Comparison of ENCODE assay signal across 1 cellular context in the genomic region with DNA sequence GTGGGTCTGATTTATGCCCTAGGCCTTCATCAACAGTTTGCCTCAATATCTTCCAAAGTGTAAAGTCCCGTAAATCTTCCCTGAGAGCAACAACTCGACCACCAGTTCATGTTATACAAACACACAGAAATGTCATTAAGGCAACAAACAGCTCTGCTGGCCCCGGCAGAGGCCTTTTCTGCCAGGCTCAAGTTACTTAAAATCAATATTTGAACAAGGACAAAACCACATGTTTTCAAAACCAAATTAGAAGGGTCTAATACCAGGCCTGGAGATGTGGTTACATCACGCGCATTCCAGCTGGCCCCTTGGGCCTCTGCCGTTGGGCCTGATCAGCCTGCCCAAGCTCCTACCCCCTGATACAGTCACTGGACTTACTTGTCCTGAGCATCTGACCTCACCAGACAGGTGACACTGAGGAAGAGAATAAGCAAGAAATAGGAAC.
TF ChIP-seq lines count a peak whose summit lies in the region.

No MANE protein-coding gene starts in this region.

TF ChIP-seq in HepG2, 621 proteins besides CTCF, POLR2A, EP300 and RAD21 (continued from another document and continues in another):
- TF ChIP-seq, protein P1, sequence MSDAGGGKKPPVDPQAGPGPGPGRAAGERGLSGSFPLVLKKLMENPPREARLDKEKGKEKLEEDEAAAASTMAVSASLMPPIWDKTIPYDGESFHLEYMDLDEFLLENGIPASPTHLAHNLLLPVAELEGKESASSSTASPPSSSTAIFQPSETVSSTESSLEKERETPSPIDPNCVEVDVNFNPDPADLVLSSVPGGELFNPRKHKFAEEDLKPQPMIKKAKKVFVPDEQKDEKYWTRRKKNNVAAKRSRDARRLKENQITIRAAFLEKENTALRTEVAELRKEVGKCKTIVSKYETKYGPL (CRISPR knock-in tag; IDR thresholded peaks at IDR 0.05) = peak; percentile 77; the same call in 1 of the 2 replicates
- TF ChIP-seq STAG1 (CRISPR knock-in tag; IDR thresholded peaks at IDR 0.05) (peak; percentile 20), GATAD1 (CRISPR knock-in tag; IDR thresholded peaks at IDR 0.05) (peak; percentile 42; the same call in 1 of the 2 replicates), ZNF121 (CRISPR knock-in tag; IDR thresholded peaks at IDR 0.05) (peak; percentile 91), ZNF468 (CRISPR knock-in tag; IDR thresholded peaks at IDR 0.05) (no peak), ZMYM2 (CRISPR knock-in tag; IDR thresholded peaks at IDR 0.05) (peak; percentile 85), PHB2 (IDR thresholded peaks at IDR 0.05; ENCODE audit: partially characterized antibody) (no peak), POGZ (CRISPR knock-in tag; IDR thresholded peaks at IDR 0.05) (peak; percentile 89; the same call in 1 of the 2 replicates), ZEB1 (IDR thresholded peaks at IDR 0.05; ENCODE audit: insufficient replicate concordance, low read depth) (peak; percentile 53), ZMAT3 (CRISPR knock-in tag; conservative IDR thresholded peaks at IDR 0.05) (peak; percentile 67), HMG20A (CRISPR knock-in tag; IDR thresholded peaks at IDR 0.05; ENCODE audit: borderline replicate concordance) (peak; percentile 95), PITX1 (CRISPR knock-in tag; IDR thresholded peaks at IDR 0.05) (peak; percentile 92), HMG20B (CRISPR knock-in tag; conservative IDR thresholded peaks at IDR 0.05) (peak; percentile 87), KDM4B (CRISPR knock-in tag; IDR thresholded peaks at IDR 0.05) (peak; percentile 89; the same call in 1 of the 2 replicates), SOX13 (IDR thresholded peaks at IDR 0.05) (peak; percentile 76), SOX13 (CRISPR knock-in tag; conservative IDR thresholded peaks at IDR 0.05 in 1 of 2, IDR thresholded peaks at IDR 0.05 in 1 of 2) (peak in 1 of 2 experiments; percentile 95; a peak in 2 of 4 replicates), GATAD2A (CRISPR knock-in tag; IDR thresholded peaks at IDR 0.05) (peak; percentile 98), MEIS1 (CRISPR knock-in tag; IDR thresholded peaks at IDR 0.05; ENCODE audit: borderline replicate concordance) (peak; percentile 78), XRCC5 (optimal IDR thresholded peaks at IDR 0.05; ENCODE audit: low read length) (peak; percentile 34), MEF2D (CRISPR knock-in tag; IDR thresholded peaks at IDR 0.05) (peak; percentile 98), ATM (IDR thresholded peaks at IDR 0.05; ENCODE audit: borderline replicate concordance) (peak; percentile 83; the same call in 1 of the 2 replicates), HNF4A (CRISPR knock-in tag; IDR thresholded peaks at IDR 0.05) (peak; percentile 95), ADNP (CRISPR knock-in tag; IDR thresholded peaks at IDR 0.05) (peak; percentile 39; the same call in 1 of the 2 replicates), LCORL (IDR thresholded peaks at IDR 0.05) (peak; percentile 82), LCORL (CRISPR knock-in tag; IDR thresholded peaks at IDR 0.05) (peak; percentile 99), NR2F1 (CRISPR knock-in tag; IDR thresholded peaks at IDR 0.05) (peak in 1 of 2 experiments; percentile 48; a peak in 2 of 4 replicates), TBL1XR1 (IDR thresholded peaks at IDR 0.05; ENCODE audit: borderline replicate concordance, low read length, partially characterized antibody) (peak; percentile 94), BRCA1 (CRISPR knock-in tag; IDR thresholded peaks at IDR 0.05) (peak; percentile 55; the same call in 1 of the 2 replicates), DNMT1 (CRISPR knock-in tag; IDR thresholded peaks at IDR 0.05) (no peak), ZNF564 (CRISPR knock-in tag; IDR thresholded peaks at IDR 0.05) (peak; percentile 61; the same call in 1 of the 2 replicates), ZNF598 (CRISPR knock-in tag; IDR thresholded peaks at IDR 0.05; ENCODE audit: borderline replicate concordance) (0 out of 2 replicates have a peak, but pooled peaks have one; percentile 29), ZNF644 (CRISPR knock-in tag; IDR thresholded peaks at IDR 0.05; ENCODE audit: low read depth) (peak; percentile 21; the same call in 1 of the 2 replicates), SSRP1 (CRISPR knock-in tag; IDR thresholded peaks at IDR 0.05) (peak; percentile 94; the same call in 1 of the 2 replicates), KMT2B (CRISPR knock-in tag; IDR thresholded peaks at IDR 0.05) (0 out of 2 replicates have a peak, but pooled peaks have one; percentile 34), SAP130 (CRISPR knock-in tag; IDR thresholded peaks at IDR 0.05; ENCODE audit: low read depth) (peak; percentile 73), TOE1 (CRISPR knock-in tag; IDR thresholded peaks at IDR 0.05) (no peak), SMAD3 (CRISPR knock-in tag; IDR thresholded peaks at IDR 0.05) (peak; percentile 96), ZNF225 (CRISPR knock-in tag; IDR thresholded peaks at IDR 0.05) (no peak), SOX5 (CRISPR knock-in tag; IDR thresholded peaks at IDR 0.05; ENCODE audit: borderline replicate concordance) (peak; percentile 89; the same call in 1 of the 2 replicates), ZMYM3 (CRISPR knock-in tag; IDR thresholded peaks at IDR 0.05) (peak; percentile 89), SALL2 (CRISPR knock-in tag; IDR thresholded peaks at IDR 0.05) (peak; percentile 33; the same call in 1 of the 2 replicates)
- TF ChIP-seq, protein P2, sequence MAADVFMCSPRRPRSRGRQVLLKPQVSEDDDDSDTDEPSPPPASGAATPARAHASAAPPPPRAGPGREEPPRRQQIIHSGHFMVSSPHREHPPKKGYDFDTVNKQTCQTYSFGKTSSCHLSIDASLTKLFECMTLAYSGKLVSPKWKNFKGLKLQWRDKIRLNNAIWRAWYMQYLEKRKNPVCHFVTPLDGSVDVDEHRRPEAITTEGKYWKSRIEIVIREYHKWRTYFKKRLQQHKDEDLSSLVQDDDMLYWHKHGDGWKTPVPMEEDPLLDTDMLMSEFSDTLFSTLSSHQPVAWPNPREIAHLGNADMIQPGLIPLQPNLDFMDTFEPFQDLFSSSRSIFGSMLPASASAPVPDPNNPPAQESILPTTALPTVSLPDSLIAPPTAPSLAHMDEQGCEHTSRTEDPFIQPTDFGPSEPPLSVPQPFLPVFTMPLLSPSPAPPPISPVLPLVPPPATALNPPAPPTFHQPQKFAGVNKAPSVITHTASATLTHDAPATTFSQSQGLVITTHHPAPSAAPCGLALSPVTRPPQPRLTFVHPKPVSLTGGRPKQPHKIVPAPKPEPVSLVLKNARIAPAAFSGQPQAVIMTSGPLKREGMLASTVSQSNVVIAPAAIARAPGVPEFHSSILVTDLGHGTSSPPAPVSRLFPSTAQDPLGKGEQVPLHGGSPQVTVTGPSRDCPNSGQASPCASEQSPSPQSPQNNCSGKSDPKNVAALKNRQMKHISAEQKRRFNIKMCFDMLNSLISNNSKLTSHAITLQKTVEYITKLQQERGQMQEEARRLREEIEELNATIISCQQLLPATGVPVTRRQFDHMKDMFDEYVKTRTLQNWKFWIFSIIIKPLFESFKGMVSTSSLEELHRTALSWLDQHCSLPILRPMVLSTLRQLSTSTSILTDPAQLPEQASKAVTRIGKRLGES (CRISPR knock-in tag; IDR thresholded peaks at IDR 0.05; ENCODE audit: borderline replicate concordance) = peak; percentile 15; the same call in 1 of the 2 replicates
- TF ChIP-seq, protein P3, sequence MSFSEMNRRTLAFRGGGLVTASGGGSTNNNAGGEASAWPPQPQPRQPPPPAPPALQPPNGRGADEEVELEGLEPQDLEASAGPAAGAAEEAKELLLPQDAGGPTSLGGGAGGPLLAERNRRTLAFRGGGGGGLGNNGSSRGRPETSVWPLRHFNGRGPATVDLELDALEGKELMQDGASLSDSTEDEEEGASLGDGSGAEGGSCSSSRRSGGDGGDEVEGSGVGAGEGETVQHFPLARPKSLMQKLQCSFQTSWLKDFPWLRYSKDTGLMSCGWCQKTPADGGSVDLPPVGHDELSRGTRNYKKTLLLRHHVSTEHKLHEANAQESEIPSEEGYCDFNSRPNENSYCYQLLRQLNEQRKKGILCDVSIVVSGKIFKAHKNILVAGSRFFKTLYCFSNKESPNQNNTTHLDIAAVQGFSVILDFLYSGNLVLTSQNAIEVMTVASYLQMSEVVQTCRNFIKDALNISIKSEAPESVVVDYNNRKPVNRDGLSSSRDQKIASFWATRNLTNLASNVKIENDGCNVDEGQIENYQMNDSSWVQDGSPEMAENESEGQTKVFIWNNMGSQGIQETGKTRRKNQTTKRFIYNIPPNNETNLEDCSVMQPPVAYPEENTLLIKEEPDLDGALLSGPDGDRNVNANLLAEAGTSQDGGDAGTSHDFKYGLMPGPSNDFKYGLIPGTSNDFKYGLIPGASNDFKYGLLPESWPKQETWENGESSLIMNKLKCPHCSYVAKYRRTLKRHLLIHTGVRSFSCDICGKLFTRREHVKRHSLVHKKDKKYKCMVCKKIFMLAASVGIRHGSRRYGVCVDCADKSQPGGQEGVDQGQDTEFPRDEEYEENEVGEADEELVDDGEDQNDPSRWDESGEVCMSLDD (CRISPR knock-in tag; IDR thresholded peaks at IDR 0.05; ENCODE audit: borderline replicate concordance) = peak; percentile 56; the same call in 1 of the 2 replicates
- TF ChIP-seq, protein P4, sequence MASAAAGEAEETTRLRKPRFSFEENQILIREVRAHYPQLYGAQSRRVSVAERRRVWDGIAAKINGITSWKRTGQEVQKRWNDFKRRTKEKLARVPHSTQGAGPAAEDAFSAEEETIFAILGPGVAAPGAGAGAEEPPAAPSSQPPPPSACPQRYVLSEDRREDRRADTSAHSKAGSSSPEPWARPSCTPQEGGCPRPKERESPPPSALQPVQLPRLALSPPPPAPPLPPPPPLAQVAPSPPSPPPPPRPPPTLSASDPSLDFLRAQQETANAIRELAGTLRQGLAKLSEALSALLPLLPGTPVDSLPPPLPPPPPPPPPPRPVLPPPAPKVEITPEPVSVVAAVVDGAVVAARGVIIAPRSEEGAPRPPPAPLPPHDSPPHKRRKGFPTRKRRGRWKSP (CRISPR knock-in tag; IDR thresholded peaks at IDR 0.05) = peak; percentile 92
- TF ChIP-seq, protein P5, sequence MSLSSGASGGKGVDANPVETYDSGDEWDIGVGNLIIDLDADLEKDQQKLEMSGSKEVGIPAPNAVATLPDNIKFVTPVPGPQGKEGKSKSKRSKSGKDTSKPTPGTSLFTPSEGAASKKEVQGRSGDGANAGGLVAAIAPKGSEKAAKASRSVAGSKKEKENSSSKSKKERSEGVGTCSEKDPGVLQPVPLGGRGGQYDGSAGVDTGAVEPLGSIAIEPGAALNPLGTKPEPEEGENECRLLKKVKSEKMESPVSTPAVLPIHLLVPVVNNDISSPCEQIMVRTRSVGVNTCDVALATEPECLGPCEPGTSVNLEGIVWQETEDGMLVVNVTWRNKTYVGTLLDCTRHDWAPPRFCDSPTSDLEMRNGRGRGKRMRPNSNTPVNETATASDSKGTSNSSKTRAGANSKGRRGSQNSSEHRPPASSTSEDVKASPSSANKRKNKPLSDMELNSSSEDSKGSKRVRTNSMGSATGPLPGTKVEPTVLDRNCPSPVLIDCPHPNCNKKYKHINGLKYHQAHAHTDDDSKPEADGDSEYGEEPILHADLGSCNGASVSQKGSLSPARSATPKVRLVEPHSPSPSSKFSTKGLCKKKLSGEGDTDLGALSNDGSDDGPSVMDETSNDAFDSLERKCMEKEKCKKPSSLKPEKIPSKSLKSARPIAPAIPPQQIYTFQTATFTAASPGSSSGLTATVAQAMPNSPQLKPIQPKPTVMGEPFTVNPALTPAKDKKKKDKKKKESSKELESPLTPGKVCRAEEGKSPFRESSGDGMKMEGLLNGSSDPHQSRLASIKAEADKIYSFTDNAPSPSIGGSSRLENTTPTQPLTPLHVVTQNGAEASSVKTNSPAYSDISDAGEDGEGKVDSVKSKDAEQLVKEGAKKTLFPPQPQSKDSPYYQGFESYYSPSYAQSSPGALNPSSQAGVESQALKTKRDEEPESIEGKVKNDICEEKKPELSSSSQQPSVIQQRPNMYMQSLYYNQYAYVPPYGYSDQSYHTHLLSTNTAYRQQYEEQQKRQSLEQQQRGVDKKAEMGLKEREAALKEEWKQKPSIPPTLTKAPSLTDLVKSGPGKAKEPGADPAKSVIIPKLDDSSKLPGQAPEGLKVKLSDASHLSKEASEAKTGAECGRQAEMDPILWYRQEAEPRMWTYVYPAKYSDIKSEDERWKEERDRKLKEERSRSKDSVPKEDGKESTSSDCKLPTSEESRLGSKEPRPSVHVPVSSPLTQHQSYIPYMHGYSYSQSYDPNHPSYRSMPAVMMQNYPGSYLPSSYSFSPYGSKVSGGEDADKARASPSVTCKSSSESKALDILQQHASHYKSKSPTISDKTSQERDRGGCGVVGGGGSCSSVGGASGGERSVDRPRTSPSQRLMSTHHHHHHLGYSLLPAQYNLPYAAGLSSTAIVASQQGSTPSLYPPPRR (CRISPR knock-in tag; IDR thresholded peaks at IDR 0.05; ENCODE audit: borderline replicate concordance) = peak; percentile 97
- TF ChIP-seq, protein P6, sequence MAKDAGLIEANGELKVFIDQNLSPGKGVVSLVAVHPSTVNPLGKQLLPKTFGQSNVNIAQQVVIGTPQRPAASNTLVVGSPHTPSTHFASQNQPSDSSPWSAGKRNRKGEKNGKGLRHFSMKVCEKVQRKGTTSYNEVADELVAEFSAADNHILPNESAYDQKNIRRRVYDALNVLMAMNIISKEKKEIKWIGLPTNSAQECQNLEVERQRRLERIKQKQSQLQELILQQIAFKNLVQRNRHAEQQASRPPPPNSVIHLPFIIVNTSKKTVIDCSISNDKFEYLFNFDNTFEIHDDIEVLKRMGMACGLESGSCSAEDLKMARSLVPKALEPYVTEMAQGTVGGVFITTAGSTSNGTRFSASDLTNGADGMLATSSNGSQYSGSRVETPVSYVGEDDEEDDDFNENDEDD (CRISPR knock-in tag; IDR thresholded peaks at IDR 0.05; ENCODE audit: borderline replicate concordance) = peak; percentile 40; the same call in 1 of the 2 replicates
- TF ChIP-seq, protein P7, sequence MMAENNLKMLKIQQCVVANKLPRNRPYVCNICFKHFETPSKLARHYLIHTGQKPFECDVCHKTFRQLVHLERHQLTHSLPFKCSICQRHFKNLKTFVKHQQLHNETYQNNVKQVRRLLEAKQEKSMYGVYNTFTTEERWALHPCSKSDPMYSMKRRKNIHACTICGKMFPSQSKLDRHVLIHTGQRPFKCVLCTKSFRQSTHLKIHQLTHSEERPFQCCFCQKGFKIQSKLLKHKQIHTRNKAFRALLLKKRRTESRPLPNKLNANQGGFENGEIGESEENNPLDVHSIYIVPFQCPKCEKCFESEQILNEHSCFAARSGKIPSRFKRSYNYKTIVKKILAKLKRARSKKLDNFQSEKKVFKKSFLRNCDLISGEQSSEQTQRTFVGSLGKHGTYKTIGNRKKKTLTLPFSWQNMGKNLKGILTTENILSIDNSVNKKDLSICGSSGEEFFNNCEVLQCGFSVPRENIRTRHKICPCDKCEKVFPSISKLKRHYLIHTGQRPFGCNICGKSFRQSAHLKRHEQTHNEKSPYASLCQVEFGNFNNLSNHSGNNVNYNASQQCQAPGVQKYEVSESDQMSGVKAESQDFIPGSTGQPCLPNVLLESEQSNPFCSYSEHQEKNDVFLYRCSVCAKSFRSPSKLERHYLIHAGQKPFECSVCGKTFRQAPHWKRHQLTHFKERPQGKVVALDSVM (CRISPR knock-in tag; IDR thresholded peaks at IDR 0.05) = peak; percentile 44; the same call in 1 of the 2 replicates
- TF ChIP-seq, protein P8, sequence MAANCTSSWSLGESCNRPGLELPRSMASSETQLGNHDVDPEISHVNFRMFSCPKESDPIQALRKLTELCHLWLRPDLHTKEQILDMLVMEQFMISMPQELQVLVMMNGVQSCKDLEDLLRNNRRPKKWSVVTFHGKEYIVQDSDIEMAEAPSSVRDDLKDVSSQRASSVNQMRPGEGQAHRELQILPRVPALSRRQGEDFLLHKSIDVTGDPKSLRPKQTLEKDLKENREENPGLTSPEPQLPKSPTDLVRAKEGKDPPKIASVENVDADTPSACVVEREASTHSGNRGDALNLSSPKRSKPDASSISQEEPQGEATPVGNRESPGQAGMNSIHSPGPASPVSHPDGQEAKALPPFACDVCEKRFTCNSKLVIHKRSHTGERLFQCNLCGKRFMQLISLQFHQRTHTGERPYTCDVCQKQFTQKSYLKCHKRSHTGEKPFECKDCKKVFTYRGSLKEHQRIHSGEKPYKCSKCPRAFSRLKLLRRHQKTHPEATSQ (CRISPR knock-in tag; IDR thresholded peaks at IDR 0.05; ENCODE audit: borderline replicate concordance) = peak; percentile 84; the same call in 1 of the 2 replicates
